ENCODE assay signal across 8 cellular contexts in the genomic region with DNA sequence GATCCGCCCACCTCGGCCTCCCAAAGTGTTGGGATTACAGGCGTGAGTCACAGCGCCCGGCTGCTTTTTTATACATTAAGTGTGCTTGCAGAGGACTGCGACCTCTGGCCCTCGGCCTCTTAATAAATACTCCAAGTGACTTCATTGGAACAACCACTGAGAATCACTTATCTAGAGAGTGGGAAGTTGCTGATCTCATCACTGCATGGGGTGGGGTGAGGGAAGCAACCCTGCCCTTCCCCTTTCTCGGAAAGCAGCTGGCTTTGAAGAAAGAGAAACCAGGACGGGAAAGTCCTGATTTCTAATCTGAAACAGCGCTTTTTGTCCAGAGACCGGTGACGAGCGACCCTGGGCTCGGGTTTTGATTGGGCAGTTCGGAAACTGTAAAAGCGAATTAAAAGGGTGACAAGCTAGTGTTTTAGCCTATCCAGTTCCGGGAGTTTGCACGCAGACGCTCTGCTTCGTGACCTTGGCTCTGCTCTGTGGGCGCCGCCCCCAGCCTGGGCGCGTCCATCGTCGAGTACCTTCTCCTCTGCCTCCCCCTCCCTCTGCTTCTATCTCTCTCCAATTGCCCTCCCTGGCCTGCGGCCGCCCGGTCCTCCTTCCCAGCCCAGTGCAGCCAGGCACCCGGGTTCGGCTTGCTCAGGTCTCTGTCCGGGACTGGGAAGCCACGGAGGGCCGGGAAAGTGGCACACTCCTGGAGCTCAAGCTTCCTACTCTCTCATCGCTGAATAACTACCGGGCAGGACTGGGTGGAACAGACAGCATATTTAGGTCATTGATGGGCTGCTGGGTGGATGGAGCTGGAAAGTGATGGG. TPM values are rescaled to one million over a fixed set of nuclear protein-coding genes. Genes with fewer than 3 reads are reported as not detected.
A peak's percentile ranks its signal among the peaks of the same experiment; 100 is the strongest.
DNase-seq lines count a peak whose midpoint lies in the region; ATAC-seq, FAIRE-seq and TF ChIP-seq lines count a peak whose summit lies in the region.

No MANE protein-coding gene starts in this region.

- peaks cover 54 to 86% (median 77%) of the 10 kb centered on the region in 7 donors for H3K4me1 Mint-ChIP-seq in naive thymus-derived CD4-positive, alpha-beta T cell
- H3K4me1 Mint-ChIP-seq in stimulated activated memory B cell treated with anti-CD40 and anti-IgM and Interleukin-4, amounts not matched to agents 10 μg/mL and 1 μg/mL and 100 μg/mL, for 72 hours: peaks cover 65% of the 10 kb centered on the region

- H3K9me3 Mint-ChIP-seq in naive thymus-derived CD4-positive, alpha-beta T cell: peaks cover 0 to 5% (median 0%) of the 10 kb centered on the region in 11 donors
- H3K9me3 Mint-ChIP-seq in stimulated activated memory B cell treated with anti-CD40 and anti-IgM and Interleukin-4, amounts not matched to agents 10 μg/mL and 1 μg/mL and 100 μg/mL, for 72 hours: no peaks in the 10 kb centered on the region

- H3K27ac Mint-ChIP-seq in naive thymus-derived CD4-positive, alpha-beta T cell: peak overlapping the region; percentile 98 to 100 (median 100)
- H3K27ac Mint-ChIP-seq in stimulated activated memory B cell treated with anti-CD40 and anti-IgM and Interleukin-4, amounts not matched to agents 10 μg/mL and 1 μg/mL and 100 μg/mL, for 72 hours: peak overlapping the region; percentile 98

- DNase-seq in EL (peak; percentile 99), H54 (ENCODE audit: insufficient read length, low spot score) (peak; percentile 65), LoVo (ENCODE audit: low spot score) (peak; percentile 95), RWPE1 (ENCODE audit: low spot score) (peak; percentile 97), fibroblast of mammary gland (ENCODE audit: low read depth) (peak; percentile 99)
- peak; percentile 90 for DNase-seq in activated T-helper 9 cell treated with anti-CD3 and anti-CD28 coated beads, Interleukin-2, amount 50 U/mL, for 16 hours (ENCODE audit: low read depth)
- peak; percentile 75 to 97 (median 96) for DNase-seq in naive thymus-derived CD4-positive, alpha-beta T cell

- peak overlapping the region; percentile 87 to 100 (median 99) for H3K4me3 Mint-ChIP-seq in naive thymus-derived CD4-positive, alpha-beta T cell
- peak overlapping the region; percentile 99 for H3K4me3 Mint-ChIP-seq in stimulated activated memory B cell treated with anti-CD40 and anti-IgM and Interleukin-4, amounts not matched to agents 10 μg/mL and 1 μg/mL and 100 μg/mL, for 72 hours

- ATAC-seq in naive thymus-derived CD4-positive, alpha-beta T cell: peak; percentile 88
- peak; percentile 90 for ATAC-seq in stimulated activated memory B cell treated with anti-CD40 and anti-IgM and Interleukin-4, amounts not matched to agents 10 μg/mL and 1 μg/mL and 100 μg/mL, for 72 hours

- TF ChIP-seq POLR2A in H54 (IDR thresholded peaks at IDR 0.05; ENCODE audit: low read depth, low read length): peak; percentile 68

- H3K27me3 ChIP-seq in naive thymus-derived CD4-positive, alpha-beta T cell (ENCODE audit: control insufficient read depth in 2 of 2, insufficient read depth in 2 of 2, low read length in 2 of 2): no peaks in the 10 kb centered on the region

- CTCF ChIA-PET in RWPE1 (lab: Yijun Ruan, JAX): interaction anchor here (0.6 kb wide), 1 partner anchor 55 kb away, joined by 3 read pairs; no protein-coding TSS in a partner anchor
- CTCF ChIA-PET in naive thymus-derived CD4-positive, alpha-beta T cell (lab: Charles Lee): interaction anchor here (0.6 to 5.4 kb wide), 7 partner anchors 9 to 144 kb away, joined by 3 to 47 read pairs (median 7); a partner anchor contains a TSS

- peak; percentile 94 for FAIRE-seq in H54 (lab: Jason Lieb, UNC)

- H3K27me3 Mint-ChIP-seq in naive thymus-derived CD4-positive, alpha-beta T cell: peaks cover 0 to 2% (median 0%) of the 10 kb centered on the region in 5 donors
- no peaks in the 10 kb centered on the region for H3K27me3 Mint-ChIP-seq in stimulated activated memory B cell treated with anti-CD40 and anti-IgM and Interleukin-4, amounts not matched to agents 10 μg/mL and 1 μg/mL and 100 μg/mL, for 72 hours

- no peak for TF ChIP-seq CTCF in RWPE1 (conservative IDR thresholded peaks at IDR 0.05; ENCODE audit: low read depth)
- TF ChIP-seq CTCF in fibroblast of mammary gland (conservative IDR thresholded peaks at IDR 0.05; ENCODE audit: control insufficient read depth, insufficient read depth, low read depth, low read length): no peak

- POLR2A ChIA-PET in RWPE1 (lab: Yijun Ruan, JAX; ENCODE audit: low non-redundant PET): interaction anchor here (1.3 to 1.4 kb wide), 2 partner anchors 17 to 65 kb away, joined by 4 to 7 read pairs; a partner anchor contains a TSS
- POLR2A ChIA-PET in naive thymus-derived CD4-positive, alpha-beta T cell (lab: Charles Lee): interaction anchor here (0.5 to 39.4 kb wide), 11 partner anchors 1 to 153 kb away, joined by 3 to 3822 read pairs (median 3); a partner anchor contains a TSS

- H3K36me3 Mint-ChIP-seq in naive thymus-derived CD4-positive, alpha-beta T cell: peaks cover 0 to 28% (median 0%) of the 10 kb centered on the region in 5 donors
- peaks cover 8% of the 10 kb centered on the region for H3K36me3 Mint-ChIP-seq in stimulated activated memory B cell treated with anti-CD40 and anti-IgM and Interleukin-4, amounts not matched to agents 10 μg/mL and 1 μg/mL and 100 μg/mL, for 72 hours

- no peaks in the 10 kb centered on the region for H3K36me3 ChIP-seq in naive thymus-derived CD4-positive, alpha-beta T cell (ENCODE audit: control insufficient read depth in 2 of 3, insufficient read depth in 3 of 3, low read length in 3 of 3)

- H3K4me3 ChIP-seq in fibroblast of mammary gland (ENCODE audit: control insufficient read depth, low read depth, low read length): peak overlapping the region; percentile 94
- peak overlapping the region; percentile 94 for H3K4me3 ChIP-seq in naive thymus-derived CD4-positive, alpha-beta T cell (ENCODE audit: low read length)

- H3K27ac ChIP-seq in RWPE1: peak overlapping the region; percentile 97
- peak overlapping the region; percentile 99 for H3K27ac ChIP-seq in naive thymus-derived CD4-positive, alpha-beta T cell (ENCODE audit: low read depth, low read length)

- intact Hi-C loops in naive thymus-derived CD4-positive, alpha-beta T cell (cut with micrococcal nuclease): loop anchor here (1.0 to 10.0 kb wide), 10 partner anchors 9 to 904 kb away; a partner anchor contains a TSS

- H3K4me1 ChIP-seq in naive thymus-derived CD4-positive, alpha-beta T cell (ENCODE audit: control insufficient read depth in 2 of 2, insufficient read depth in 2 of 2, low read length in 2 of 2): peaks cover 52 to 56% of the 10 kb centered on the region in 2 donors

- H3K9me3 ChIP-seq in naive thymus-derived CD4-positive, alpha-beta T cell (ENCODE audit: control insufficient read depth in 2 of 3, low read length in 3 of 3): no peaks in the 10 kb centered on the region

RNA-seq across cellular contexts. Expression of a gene that starts 7.5 kb away (rescaled TPM):
- total RNA-seq in naive thymus-derived CD4-positive, alpha-beta T cell: 10 to 100 TPM; 12.4 to 65.0 (median 28.0) TPM
- 10 to 100 TPM; 17.4 to 17.8 TPM for polyA plus RNA-seq in naive thymus-derived CD4-positive, alpha-beta T cell

RNA-seq across cellular contexts. Expression of a gene that starts 17.5 kb away (rescaled TPM):
- total RNA-seq in naive thymus-derived CD4-positive, alpha-beta T cell: 1,000 to 10,000 TPM; 4,325 to 8,698 (median 6,221) TPM
- over 10,000 TPM; 23,113 to 34,374 TPM for polyA plus RNA-seq in naive thymus-derived CD4-positive, alpha-beta T cell

RNA-seq across cellular contexts. Expression of a gene that starts 17.7 kb away (rescaled TPM):
- total RNA-seq in naive thymus-derived CD4-positive, alpha-beta T cell: 10 to 100 TPM; 37.4 to 83.8 (median 71.3) TPM
- 10 to 100 TPM; 11.4 to 17.3 TPM for polyA plus RNA-seq in naive thymus-derived CD4-positive, alpha-beta T cell

Comparison
In these comparisons a context has a peak if more than half of its experiments do, and no peak if none do; other contexts are left out.
1. Peak in every context shown above with its lines: DNase-seq, ATAC-seq, H3K4me3 ChIP-seq and H3K27ac ChIP-seq.